In genomic region chr2:131823058-131823457, GRCh38 we compare ENCODE assay signal across 7 cellular contexts.
DNase-seq lines count a peak whose midpoint lies in the region; ATAC-seq and TF ChIP-seq lines count a peak whose summit lies in the region.
"Not testable (repeated sequence)": the region's sequence is repeated elsewhere in the genome, so short reads cannot be mapped to it uniquely, and the experiment has no call there.

No MANE protein-coding gene starts in this region.

- no CpG with 5 or more reads among the region's 2 CpGs for WGBS in neuronal stem cell (ENCODE audit: extremely low coverage in 2 of 2, insufficient read length in 2 of 2, insufficient replicate concordance in 1 of 2), 2 donors
- 50 to 93% (median 89%) methylated on average over 2 of the region's 2 CpGs for WGBS in spleen, 5 donors

- TF ChIP-seq CTCF in CD14-positive monocyte (IDR thresholded peaks at IDR 0.05); spleen (IDR thresholded peaks at IDR 0.05 in 8 of 11, conservative IDR thresholded peaks at IDR 0.05 in 3 of 11); upper lobe of right lung (IDR thresholded peaks at IDR 0.05): not testable (repeated sequence)

- not testable (repeated sequence) for H2BK5ac ChIP-seq in neuronal stem cell (ENCODE audit: low read length)

- peak overlapping the region; percentile 71 for H3K14ac ChIP-seq in neuronal stem cell (ENCODE audit: low read length)

- H3K18ac ChIP-seq in neuronal stem cell (ENCODE audit: low read length) = not testable (repeated sequence)

- H2AK5ac ChIP-seq in neuronal stem cell (ENCODE audit: low read depth, low read length) = not testable (repeated sequence)

- H3K27ac Mint-ChIP-seq in CD14-positive monocyte; activated naive CD8-positive, alpha-beta T cell treated with anti-CD3 and anti-CD28 coated beads, Interleukin-2, amount 10 ng/mL, durations not matched to agents 7 days and 5 days: not testable (repeated sequence)

- H3K4me3 Mint-ChIP-seq in CD14-positive monocyte; activated naive CD8-positive, alpha-beta T cell treated with anti-CD3 and anti-CD28 coated beads, Interleukin-2, amount 10 ng/mL, durations not matched to agents 7 days and 5 days: not testable (repeated sequence)

- H3K9me3 ChIP-seq in neuronal stem cell (replicated peaks in 1 of 2; ENCODE audit: control insufficient read depth in 2 of 2, insufficient read depth in 1 of 2, low read depth in 1 of 2, low read length in 2 of 2); spleen; upper lobe of right lung: not testable (repeated sequence)

- POLR2A ChIA-PET in activated naive CD8-positive, alpha-beta T cell treated with anti-CD3 and anti-CD28 coated beads, Interleukin-2, amount 10 ng/mL, durations not matched to agents 7 days and 5 days (lab: Charles Lee) = not testable (repeated sequence)

- H3K4me1 Mint-ChIP-seq in CD14-positive monocyte; activated naive CD8-positive, alpha-beta T cell treated with anti-CD3 and anti-CD28 coated beads, Interleukin-2, amount 10 ng/mL, durations not matched to agents 7 days and 5 days: not testable (repeated sequence)

- H4K8ac ChIP-seq in neuronal stem cell (ENCODE audit: low read depth, low read length) = not testable (repeated sequence)

- not testable (repeated sequence) for H3K4me2 ChIP-seq in neuronal stem cell (ENCODE audit: insufficient read depth, low read length, poor library complexity, severe bottlenecking)

- not testable (repeated sequence) for H3K27me3 Mint-ChIP-seq in CD14-positive monocyte (ENCODE audit: low read depth in 3 of 3); activated naive CD8-positive, alpha-beta T cell treated with anti-CD3 and anti-CD28 coated beads, Interleukin-2, amount 10 ng/mL, durations not matched to agents 7 days and 5 days

- H2AFZ ChIP-seq in neuronal stem cell (ENCODE audit: low read length) = not testable (repeated sequence)

- H3K79me1 ChIP-seq in neuronal stem cell (ENCODE audit: low read depth, low read length) = not testable (repeated sequence)

- H3K27me3 ChIP-seq in neuronal stem cell (ENCODE audit: control insufficient read depth in 3 of 3, insufficient read depth in 3 of 3, low read depth in 1 of 3, low read length in 3 of 3); spleen (replicated peaks in 1 of 7); upper lobe of right lung: not testable (repeated sequence)

- H3K36me3 Mint-ChIP-seq in CD14-positive monocyte; activated naive CD8-positive, alpha-beta T cell treated with anti-CD3 and anti-CD28 coated beads, Interleukin-2, amount 10 ng/mL, durations not matched to agents 7 days and 5 days: not testable (repeated sequence)

- H3K23ac ChIP-seq in neuronal stem cell (ENCODE audit: low read depth, low read length, poor library complexity) = not testable (repeated sequence)

- not testable (repeated sequence) for H3K4ac ChIP-seq in neuronal stem cell (ENCODE audit: low read length)

- DNase-seq in CD14-positive monocyte (ENCODE audit: low spot score) = peak; percentile 34
- DNase-seq in activated naive CD8-positive, alpha-beta T cell treated with anti-CD3 and anti-CD28 coated beads, Interleukin-2, amount 10 ng/mL, durations not matched to agents 7 days and 5 days = peak; percentile 10
- DNase-seq in Right ventricle myocardium superior = peak; percentile 20
- DNase-seq in neuronal stem cell (ENCODE audit: low spot score) = not testable (repeated sequence)
- DNase-seq in posterior vena cava (ENCODE audit: low spot score) = peak; percentile 61
- DNase-seq in spleen = peak; percentile 46
- DNase-seq in upper lobe of right lung = peak; percentile 32

- TF ChIP-seq POLR2A in spleen (IDR thresholded peaks at IDR 0.05) = not testable (repeated sequence)

- H3K36me3 ChIP-seq in neuronal stem cell (replicated peaks in 1 of 2; ENCODE audit: control insufficient read depth in 2 of 2, insufficient read depth in 2 of 2, low read length in 2 of 2); spleen; upper lobe of right lung: not testable (repeated sequence)

- H2BK15ac ChIP-seq in neuronal stem cell (ENCODE audit: low read length) = not testable (repeated sequence)

- not testable (repeated sequence) for H2BK12ac ChIP-seq in neuronal stem cell (ENCODE audit: low read length)

- ATAC-seq in activated naive CD8-positive, alpha-beta T cell treated with anti-CD3 and anti-CD28 coated beads, Interleukin-2, amount 10 ng/mL, durations not matched to agents 7 days and 5 days (ENCODE audit: low read depth); Right ventricle myocardium superior (ENCODE audit: poor library complexity); upper lobe of right lung: not testable (repeated sequence)

- not testable (repeated sequence) for H3K27ac ChIP-seq in neuronal stem cell (replicated peaks; ENCODE audit: low read length); spleen; upper lobe of right lung

- not testable (repeated sequence) for H3K4me1 ChIP-seq in neuronal stem cell (ENCODE audit: control insufficient read depth in 2 of 2, insufficient read depth in 1 of 2, low read depth in 1 of 2, low read length in 2 of 2); spleen; upper lobe of right lung

- H3K9ac ChIP-seq in neuronal stem cell (ENCODE audit: low read depth, low read length, poor library complexity) = peak overlapping the region; percentile 60

- H3K4me3 ChIP-seq in neuronal stem cell (ENCODE audit: low read length in 2 of 2) = peak overlapping the region in 1 of 2 donors; percentile 50
- H3K4me3 ChIP-seq in spleen, upper lobe of right lung: not testable (repeated sequence)

- intact Hi-C loops in CD14-positive monocyte (cut with micrococcal nuclease); Right ventricle myocardium superior (cut with DNase I); posterior vena cava (cut with DNase I); spleen (cut with DNase I; ENCODE audit: low total_unique reads); upper lobe of right lung (cut with DNase I): not testable (repeated sequence)

- not testable (repeated sequence) for H2BK120ac ChIP-seq in neuronal stem cell (ENCODE audit: low read depth, low read length)

- peaks cover 9 to 24% (median 11%) of the 10 kb centered on the region in 7 donors for H3K9me3 Mint-ChIP-seq in CD14-positive monocyte
- not testable (repeated sequence) for H3K9me3 Mint-ChIP-seq in activated naive CD8-positive, alpha-beta T cell treated with anti-CD3 and anti-CD28 coated beads, Interleukin-2, amount 10 ng/mL, durations not matched to agents 7 days and 5 days

- H4K91ac ChIP-seq in neuronal stem cell (ENCODE audit: low read depth, low read length, poor library complexity) = not testable (repeated sequence)
